ENCODE assay signal across 8 cellular contexts in the genomic region with DNA sequence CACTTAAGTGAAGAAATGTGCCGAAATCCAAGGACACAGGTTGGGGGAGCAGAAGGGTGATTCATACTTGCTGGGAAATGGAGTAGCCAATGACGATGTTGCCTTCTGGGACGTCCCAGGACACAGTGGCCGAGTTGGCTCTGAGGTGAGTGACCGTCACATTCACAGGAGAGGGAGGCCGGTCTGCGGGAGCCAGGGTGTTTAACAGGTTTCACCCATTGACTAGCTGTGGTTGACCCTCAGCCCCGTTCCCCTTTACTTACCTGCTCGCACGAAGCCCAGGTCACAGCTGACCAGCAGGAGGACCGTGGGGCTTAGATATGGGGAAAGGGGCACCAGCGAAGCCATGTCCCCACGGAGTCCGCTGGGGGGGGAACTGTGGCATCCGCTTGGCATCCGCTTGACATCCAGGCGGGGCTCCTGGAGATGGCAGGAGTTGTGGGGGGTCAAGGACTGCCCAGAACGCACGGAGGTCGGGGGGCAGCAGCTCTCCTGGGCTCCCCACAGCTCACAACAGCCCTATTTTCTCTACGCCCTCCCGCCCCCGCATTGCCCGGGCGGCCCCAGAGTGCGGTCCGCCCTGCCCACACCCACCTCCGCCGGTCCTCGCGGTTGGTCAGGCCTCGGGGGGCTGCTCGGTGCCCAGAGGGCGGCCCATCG. TPM values are rescaled to one million over a fixed set of nuclear protein-coding genes. Genes with fewer than 3 reads are reported as not detected.
DNase-seq lines count a peak whose midpoint lies in the region; ATAC-seq, FAIRE-seq and TF ChIP-seq lines count a peak whose summit lies in the region.

No MANE protein-coding gene starts in this region.

- H3K27ac Mint-ChIP-seq in IgD-negative memory B cell (no peak overlapping the region), mesothelial cell of epicardium (no peak overlapping the region)

- H3K36me3 Mint-ChIP-seq in IgD-negative memory B cell (no peaks in the 10 kb centered on the region), mesothelial cell of epicardium (no peaks in the 10 kb centered on the region)

- H3K4me2 ChIP-seq in A549: peak overlapping the region; percentile 97

- peaks cover 62% of the 10 kb centered on the region for H3K27me3 ChIP-seq in ectodermal cell (ENCODE audit: control insufficient read depth, insufficient read depth, low read length, poor library complexity, severe bottlenecking)
- peaks cover 4% of the 10 kb centered on the region for H3K27me3 ChIP-seq in upper lobe of right lung

- H3K36me3 ChIP-seq in ectodermal cell (ENCODE audit: control insufficient read depth, insufficient read depth, low read length): no peaks in the 10 kb centered on the region
- H3K36me3 ChIP-seq in upper lobe of right lung: no peaks in the 10 kb centered on the region

- FAIRE-seq in A549 (lab: Jason Lieb, UNC): no peak

- POLR2A ChIA-PET in A549 (lab: Yijun Ruan, JAX): no interaction called here

- ATAC-seq in A549 (peak; percentile 1 to 4; a peak in 1 of 6 replicates), upper lobe of right lung (peak; percentile 2)

- no peak for TF ChIP-seq POLR2A in A549 (IDR thresholded peaks at IDR 0.05; ENCODE audit: low read length)

- H3K4me3 Mint-ChIP-seq in IgD-negative memory B cell: peak overlapping the region in 3 of 4 donors; percentile 29 to 68 (median 30)
- peak overlapping the region; percentile 66 for H3K4me3 Mint-ChIP-seq in mesothelial cell of epicardium

- no peaks in the 10 kb centered on the region for H3K9me3 Mint-ChIP-seq in IgD-negative memory B cell
- H3K9me3 Mint-ChIP-seq in mesothelial cell of epicardium: no peaks in the 10 kb centered on the region

- TF ChIP-seq EP300 in A549 (IDR thresholded peaks at IDR 0.05): no peak

- intact Hi-C loops in upper lobe of right lung (cut with DNase I): no loop called here

- WGBS in A549 (ENCODE audit: missing lambda C conversion rate): 76% methylated on average over 18 of the region's 35 CpGs
- 10 to 11% methylated on average over 35 of the region's 35 CpGs for WGBS in ectodermal cell, 2 experiments

- H3K4me1 Mint-ChIP-seq in IgD-negative memory B cell: peaks cover 11 to 14% (median 12%) of the 10 kb centered on the region in 3 donors
- H3K4me1 Mint-ChIP-seq in mesothelial cell of epicardium: peaks cover 21% of the 10 kb centered on the region

- H3K9me3 ChIP-seq in A549 (no peaks in the 10 kb centered on the region), ectodermal cell (ENCODE audit: control insufficient read depth, low read length) (no peaks in the 10 kb centered on the region), upper lobe of right lung (no peaks in the 10 kb centered on the region)

- no peak for TF ChIP-seq RAD21 in A549 (conservative IDR thresholded peaks at IDR 0.05 in 1 of 2, IDR thresholded peaks at IDR 0.05 in 1 of 2)

- H3K4me1 ChIP-seq in A549 (peaks cover 17% of the 10 kb centered on the region; the same call in 1 of the 3 replicates), ectodermal cell (ENCODE audit: control insufficient read depth, insufficient read depth, low read length) (no peaks in the 10 kb centered on the region), upper lobe of right lung (peaks cover 15% of the 10 kb centered on the region)

- TF ChIP-seq CTCF in A549 (IDR thresholded peaks at IDR 0.05) (no peak), mesothelial cell of epicardium (IDR thresholded peaks at IDR 0.05; ENCODE audit: unreplicated experiment) (no peak), upper lobe of right lung (IDR thresholded peaks at IDR 0.05) (no peak)

- peak overlapping the region; percentile 74 for H3K4me3 ChIP-seq in A549
- peak overlapping the region; percentile 66 for H3K4me3 ChIP-seq in ectodermal cell (ENCODE audit: insufficient read depth, low read depth, low read length)
- peak overlapping the region; percentile 58 for H3K4me3 ChIP-seq in upper lobe of right lung

- H3K27ac ChIP-seq in A549: peak overlapping the region; percentile 67 to 88
- no peak overlapping the region for H3K27ac ChIP-seq in ectodermal cell (ENCODE audit: insufficient read depth, low read depth, low read length, poor library complexity, severe bottlenecking)
- no peak overlapping the region for H3K27ac ChIP-seq in upper lobe of right lung

- H3K27me3 Mint-ChIP-seq in IgD-negative memory B cell: peaks cover 43% of the 10 kb centered on the region
- peaks cover 55% of the 10 kb centered on the region for H3K27me3 Mint-ChIP-seq in mesothelial cell of epicardium (ENCODE audit: low read depth)

- DNase-seq in A549 (ENCODE audit: low read depth in 1 of 2, low spot score in 1 of 2): no peak
- DNase-seq in mesothelial cell of epicardium (ENCODE audit: low spot score in 2 of 2, unreplicated experiment in 2 of 2): no peak
- DNase-seq in upper lobe of right lung: no peak
- no peak for DNase-seq in NCI-H2196 (lab: John Stamatoyannopoulos, UW; ENCODE audit: unreplicated experiment)
- no peak for DNase-seq in stimulated activated CD4-positive, alpha-beta T cell treated with anti-CD3 and anti-CD28 coated beads, Interleukin-2, amount 100 ng/mL, for 24 hours
- DNase-seq in DMS79 (lab: John Stamatoyannopoulos, UW): no peak

- CTCF ChIA-PET in A549 (lab: Yijun Ruan, JAX): interaction anchor here (1.4 kb wide), 1 partner anchor 127 kb away, joined by 3 read pairs; no protein-coding TSS in a partner anchor

TF ChIP-seq in A549, 52 proteins besides CTCF, POLR2A, EP300 and RAD21 (continues in another document):
- TF ChIP-seq, protein P1, sequence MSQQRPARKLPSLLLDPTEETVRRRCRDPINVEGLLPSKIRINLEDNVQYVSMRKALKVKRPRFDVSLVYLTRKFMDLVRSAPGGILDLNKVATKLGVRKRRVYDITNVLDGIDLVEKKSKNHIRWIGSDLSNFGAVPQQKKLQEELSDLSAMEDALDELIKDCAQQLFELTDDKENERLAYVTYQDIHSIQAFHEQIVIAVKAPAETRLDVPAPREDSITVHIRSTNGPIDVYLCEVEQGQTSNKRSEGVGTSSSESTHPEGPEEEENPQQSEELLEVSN (IDR thresholded peaks at IDR 0.05; ENCODE audit: borderline replicate concordance, low read depth): no peak
- TF ChIP-seq ZFP36 (IDR thresholded peaks at IDR 0.05; ENCODE audit: borderline replicate concordance, partially characterized antibody) (no peak), NPAS2 (CRISPR knock-in tag; IDR thresholded peaks at IDR 0.05; ENCODE audit: borderline replicate concordance) (no peak), HEYL (CRISPR knock-in tag; IDR thresholded peaks at IDR 0.05) (no peak), NR3C1 (IDR thresholded peaks at IDR 0.05) (no peak), CBX2 (IDR thresholded peaks at IDR 0.05; ENCODE audit: borderline replicate concordance, low read depth) (no peak), HOXB13 (CRISPR knock-in tag; IDR thresholded peaks at IDR 0.05; ENCODE audit: low read depth) (no peak), FOXS1 (CRISPR knock-in tag; IDR thresholded peaks at IDR 0.05) (no peak), FOSB (CRISPR knock-in tag; IDR thresholded peaks at IDR 0.05) (no peak), CBX8 (IDR thresholded peaks at IDR 0.05) (no peak), RFX5 (IDR thresholded peaks at IDR 0.05) (no peak)

RNA-seq across cellular contexts. Expression of a gene that starts 0.6 kb away (rescaled TPM):
- 1.5 TPM in 2 replicates for polyA plus RNA-seq in A549 (2011; rRNA removed)
- 1.6 and 2.3 TPM in 2 replicates for polyA plus RNA-seq in A549 (2012; cell fraction: cytosol; rRNA removed)
- 2.5 and 2.6 TPM in 2 replicates for polyA plus RNA-seq in A549 (2012; cell fraction: nucleus; rRNA removed)
- polyA plus RNA-seq in A549 (2017; fragmentation: RNase III; extraction: RNeasy Plus Mini Kit Qiagen cat#74134 plus additional on column Dnase treatment): 1.6 to 2.3 TPM (median 1.8 TPM) in 3 replicates
- 1.2 and 1.5 TPM in 2 replicates for polyA minus RNA-seq in A549 (2011; rRNA and poly(A)+ RNA removed)
- polyA plus RNA-seq in IgD-negative memory B cell: not detected
- 23.9 TPM for polyA plus RNA-seq in ectodermal cell (2013, experiment 1 of 4)
- 18.6 TPM for polyA plus RNA-seq in ectodermal cell (2013, experiment 2 of 4)
- polyA plus RNA-seq in ectodermal cell (2013, experiment 3 of 4): 18.2 TPM
- polyA plus RNA-seq in ectodermal cell (2013, experiment 4 of 4): 20.6 TPM
- total RNA-seq in mesothelial cell of epicardium: 8.1 to 8.4 TPM (median 8.4 TPM) in 3 replicates
- total RNA-seq in upper lobe of right lung: 2.0 TPM

RNA-seq across cellular contexts. Expression of a gene that starts 2.2 kb away (rescaled TPM):
- polyA plus RNA-seq in A549 (2011; rRNA removed) (0.48 and 0.65 TPM in 2 replicates), A549 (2017; fragmentation: RNase III; extraction: RNeasy Plus Mini Kit Qiagen cat#74134 plus additional on column Dnase treatment) (0.10 to 0.30 TPM (median 0.25 TPM) in 3 replicates), IgD-negative memory B cell (not detected)
- 0.22 and 0.29 TPM in 2 replicates for polyA plus RNA-seq in A549 (2012; cell fraction: cytosol; rRNA removed)
- 0.96 and 1.9 TPM in 2 replicates for polyA plus RNA-seq in A549 (2012; cell fraction: nucleus; rRNA removed)
- polyA minus RNA-seq in A549 (2011; rRNA and poly(A)+ RNA removed): 0.62 and 0.68 TPM in 2 replicates
- polyA plus RNA-seq in ectodermal cell (2013, experiment 1 of 4): 1.8 TPM
- polyA plus RNA-seq in ectodermal cell (2013, experiment 2 of 4): 1.2 TPM
- 0.91 TPM for polyA plus RNA-seq in ectodermal cell (2013, experiment 3 of 4)
- 0.41 TPM for polyA plus RNA-seq in ectodermal cell (2013, experiment 4 of 4)
- total RNA-seq in mesothelial cell of epicardium (not detected in 3 replicates), upper lobe of right lung (not detected)

RNA-seq across cellular contexts. Expression of a gene that starts 4.9 kb away (rescaled TPM):
- polyA plus RNA-seq in A549 (2011; rRNA removed): 21.6 and 24.1 TPM in 2 replicates
- polyA plus RNA-seq in A549 (2012; cell fraction: cytosol; rRNA removed): 15.4 and 18.6 TPM in 2 replicates
- polyA plus RNA-seq in A549 (2012; cell fraction: nucleus; rRNA removed): 58.5 and 61.9 TPM in 2 replicates
- 12.9 to 16.3 TPM (median 14.0 TPM) in 3 replicates for polyA plus RNA-seq in A549 (2017; fragmentation: RNase III; extraction: RNeasy Plus Mini Kit Qiagen cat#74134 plus additional on column Dnase treatment)
- 36.7 and 42.2 TPM in 2 replicates for polyA minus RNA-seq in A549 (2011; rRNA and poly(A)+ RNA removed)
- 1.9 TPM for polyA plus RNA-seq in IgD-negative memory B cell
- polyA plus RNA-seq in ectodermal cell (2013, experiment 1 of 4): 30.8 TPM
- 32.6 TPM for polyA plus RNA-seq in ectodermal cell (2013, experiment 2 of 4)
- 21.4 TPM for polyA plus RNA-seq in ectodermal cell (2013, experiment 3 of 4)
- 24.1 TPM for polyA plus RNA-seq in ectodermal cell (2013, experiment 4 of 4)
- 60.6 to 68.0 TPM (median 63.0 TPM) in 3 replicates for total RNA-seq in mesothelial cell of epicardium
- total RNA-seq in upper lobe of right lung: 19.2 TPM

RNA-seq across cellular contexts. Expression of a gene that starts 52.2 kb away (rescaled TPM):
- polyA plus RNA-seq in A549 (2011; rRNA removed) (1.2 and 1.3 TPM in 2 replicates), A549 (2017; fragmentation: RNase III; extraction: RNeasy Plus Mini Kit Qiagen cat#74134 plus additional on column Dnase treatment) (0.68 to 0.92 TPM (median 0.79 TPM) in 3 replicates), IgD-negative memory B cell (1.6 TPM)
- polyA plus RNA-seq in A549 (2012; cell fraction: cytosol; rRNA removed): 1.0 and 1.2 TPM in 2 replicates
- polyA plus RNA-seq in A549 (2012; cell fraction: nucleus; rRNA removed): 7.8 and 10.5 TPM in 2 replicates
- polyA minus RNA-seq in A549 (2011; rRNA and poly(A)+ RNA removed): 0.45 and 0.92 TPM in 2 replicates
- 8.4 TPM for polyA plus RNA-seq in ectodermal cell (2013, experiment 1 of 4)
- polyA plus RNA-seq in ectodermal cell (2013, experiment 2 of 4): 10.5 TPM
- polyA plus RNA-seq in ectodermal cell (2013, experiment 3 of 4): 10.8 TPM
- polyA plus RNA-seq in ectodermal cell (2013, experiment 4 of 4): 10.7 TPM
- total RNA-seq in mesothelial cell of epicardium (24.5 to 26.1 TPM (median 25.5 TPM) in 3 replicates), upper lobe of right lung (22.5 TPM)

Comparison
In these comparisons a context has a peak if more than half of its experiments do, and no peak if none do; other contexts are left out.
1. H3K27ac ChIP-seq: peak in A549 (2 of 2); none in ectodermal cell (single experiment) and upper lobe of right lung (single experiment).
2. Peak in every context shown above with its lines, with median percentiles within 50 percentile points of each other: H3K4me3 ChIP-seq.